ENCODE assay signal across 19 cellular contexts in the genomic region with DNA sequence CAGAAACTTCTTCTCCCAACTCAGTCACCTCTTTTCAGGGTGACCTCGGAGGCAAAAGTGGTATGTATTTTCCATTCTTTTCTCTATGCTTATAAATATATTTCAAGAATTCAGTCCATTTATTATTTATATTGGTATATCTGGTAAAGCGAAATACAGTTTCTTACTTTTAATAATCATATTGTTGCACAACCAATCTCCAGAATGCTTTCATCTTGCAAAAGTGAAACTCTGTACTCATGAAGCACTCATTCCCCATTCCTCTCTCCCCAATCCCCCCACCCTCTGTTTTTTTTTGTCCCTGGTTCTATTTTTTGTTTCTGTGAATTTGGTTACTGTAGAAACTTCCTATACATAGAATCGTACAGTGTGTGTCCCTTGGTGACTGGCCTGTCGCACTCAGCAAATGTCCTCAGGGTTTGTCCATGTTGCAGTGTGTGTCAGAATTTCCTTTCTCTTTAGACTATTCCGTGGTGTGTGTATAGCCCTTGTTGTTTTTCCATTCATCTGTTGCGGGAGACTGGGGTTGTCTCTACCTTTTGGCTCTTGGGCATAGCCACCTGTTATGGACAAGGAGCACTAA. TPM values are rescaled to one million over a fixed set of nuclear protein-coding genes. Genes with fewer than 3 reads are reported as not detected.
A peak's percentile ranks its signal among the peaks of the same experiment; 100 is the strongest.
DNase-seq lines count a peak whose midpoint lies in the region; ATAC-seq and TF ChIP-seq lines count a peak whose summit lies in the region.
"Had no signal": no experiment of that assay in that cellular context is flagged by ENCODE, and none has a peak within 500 bp of the region (broad histone marks: within the 10 kb centered on the region; RNA-seq: fewer than 3 reads in every experiment).

No MANE protein-coding gene starts in this region.

- intact Hi-C loops in Right ventricle myocardium superior (cut with DNase I): no loop called here

- no peaks in the 10 kb centered on the region for H3K27me3 ChIP-seq in right atrium auricular region

- no peak overlapping the region for H3K27ac ChIP-seq in right atrium auricular region

- H3K4me1 ChIP-seq in right atrium auricular region: peaks cover 0 to under 1% of the 10 kb centered on the region in 2 donors

- no peaks in the 10 kb centered on the region for H3K9me3 ChIP-seq in right atrium auricular region

- H3K27me3 Mint-ChIP-seq in activated naive CD8-positive, alpha-beta T cell treated with anti-CD3 and anti-CD28 coated beads, Interleukin-2, amount 10 ng/mL, durations not matched to agents 7 days and 5 days: no peaks in the 10 kb centered on the region
- H3K27me3 Mint-ChIP-seq in stimulated activated memory B cell treated with anti-CD40 and anti-IgM and Interleukin-4, amounts not matched to agents 10 μg/mL and 1 μg/mL and 100 μg/mL, for 72 hours: no peaks in the 10 kb centered on the region

- peak overlapping the region; percentile 78 for H3K4me3 Mint-ChIP-seq in activated naive CD8-positive, alpha-beta T cell treated with anti-CD3 and anti-CD28 coated beads, Interleukin-2, amount 10 ng/mL, durations not matched to agents 7 days and 5 days
- peak overlapping the region; percentile 3 for H3K4me3 Mint-ChIP-seq in stimulated activated memory B cell treated with anti-CD40 and anti-IgM and Interleukin-4, amounts not matched to agents 10 μg/mL and 1 μg/mL and 100 μg/mL, for 72 hours

- peak overlapping the region; percentile 87 for H3K27ac Mint-ChIP-seq in activated naive CD8-positive, alpha-beta T cell treated with anti-CD3 and anti-CD28 coated beads, Interleukin-2, amount 10 ng/mL, durations not matched to agents 7 days and 5 days
- H3K27ac Mint-ChIP-seq in stimulated activated memory B cell treated with anti-CD40 and anti-IgM and Interleukin-4, amounts not matched to agents 10 μg/mL and 1 μg/mL and 100 μg/mL, for 72 hours: no peak overlapping the region

- no peaks in the 10 kb centered on the region for H3K9me3 Mint-ChIP-seq in activated naive CD8-positive, alpha-beta T cell treated with anti-CD3 and anti-CD28 coated beads, Interleukin-2, amount 10 ng/mL, durations not matched to agents 7 days and 5 days
- H3K9me3 Mint-ChIP-seq in stimulated activated memory B cell treated with anti-CD40 and anti-IgM and Interleukin-4, amounts not matched to agents 10 μg/mL and 1 μg/mL and 100 μg/mL, for 72 hours: no peaks in the 10 kb centered on the region

- peaks cover 32% of the 10 kb centered on the region for H3K4me1 Mint-ChIP-seq in activated naive CD8-positive, alpha-beta T cell treated with anti-CD3 and anti-CD28 coated beads, Interleukin-2, amount 10 ng/mL, durations not matched to agents 7 days and 5 days
- peaks cover 34% of the 10 kb centered on the region for H3K4me1 Mint-ChIP-seq in stimulated activated memory B cell treated with anti-CD40 and anti-IgM and Interleukin-4, amounts not matched to agents 10 μg/mL and 1 μg/mL and 100 μg/mL, for 72 hours

- TF ChIP-seq CTCF in right atrium auricular region (IDR thresholded peaks at IDR 0.05): no peak

- ATAC-seq in Right ventricle myocardium superior (ENCODE audit: poor library complexity): peak; percentile 69
- no peak for ATAC-seq in activated naive CD8-positive, alpha-beta T cell treated with anti-CD3 and anti-CD28 coated beads, Interleukin-2, amount 10 ng/mL, durations not matched to agents 7 days and 5 days (ENCODE audit: low read depth)
- no peak for ATAC-seq in stimulated activated memory B cell treated with anti-CD40 and anti-IgM and Interleukin-4, amounts not matched to agents 10 μg/mL and 1 μg/mL and 100 μg/mL, for 72 hours
- no peak for ATAC-seq in HG02852 (IDR thresholded peaks at IDR 0.05; ENCODE audit: unreplicated experiment)

- no peaks in the 10 kb centered on the region for H3K36me3 Mint-ChIP-seq in activated naive CD8-positive, alpha-beta T cell treated with anti-CD3 and anti-CD28 coated beads, Interleukin-2, amount 10 ng/mL, durations not matched to agents 7 days and 5 days
- H3K36me3 Mint-ChIP-seq in stimulated activated memory B cell treated with anti-CD40 and anti-IgM and Interleukin-4, amounts not matched to agents 10 μg/mL and 1 μg/mL and 100 μg/mL, for 72 hours: no peaks in the 10 kb centered on the region

- POLR2A ChIA-PET in activated naive CD8-positive, alpha-beta T cell treated with anti-CD3 and anti-CD28 coated beads, Interleukin-2, amount 10 ng/mL, durations not matched to agents 7 days and 5 days (lab: Charles Lee): no interaction called here

- no peaks in the 10 kb centered on the region for H3K36me3 ChIP-seq in right atrium auricular region

- DNase-seq in Right ventricle myocardium superior: no peak
- DNase-seq in right atrium auricular region (ENCODE audit: low spot score): no peak
- peak; percentile 56 for DNase-seq in NOMO-1 treated with DMSO at 0.1 percent for 48 hours (lab: John Stamatoyannopoulos, UW; ENCODE audit: unreplicated experiment)
- no peak for DNase-seq in activated naive CD8-positive, alpha-beta T cell treated with anti-CD3 and anti-CD28 coated beads, Interleukin-2, amount 10 ng/mL, durations not matched to agents 7 days and 5 days
- no peak for DNase-seq in NCI-H1417 (lab: John Stamatoyannopoulos, UW)
- no peak for DNase-seq in stimulated activated CD8-positive, alpha-beta memory T cell treated with anti-CD3 and anti-CD28 coated beads, Interleukin-4, amount 100 ng/mL, for 48 hours
- DNase-seq: DMS53, foreskin melanocyte, NCI-H1105, NCI-H345 had no signal

- no peak overlapping the region for H3K4me3 ChIP-seq in right atrium auricular region
- H3K4me3 ChIP-seq: skin epidermis had no signal

RNA-seq across cellular contexts. Expression of a gene that starts 7.9 kb away (rescaled TPM):
- total RNA-seq in Right ventricle myocardium superior (0.56 TPM), right atrium auricular region (1 to 10 TPM; 1.0 to 1.3 TPM)
- 1 to 10 TPM; 7.0 to 8.9 TPM for total RNA-seq in activated naive CD8-positive, alpha-beta T cell treated with anti-CD3 and anti-CD28 coated beads, Interleukin-2, amount 10 ng/mL, durations not matched to agents 7 days and 5 days

RNA-seq across cellular contexts. Expression of a gene that starts 49.8 kb away (rescaled TPM):
- total RNA-seq in Right ventricle myocardium superior: not detected
- not detected for total RNA-seq in right atrium auricular region
- not detected for total RNA-seq in activated naive CD8-positive, alpha-beta T cell treated with anti-CD3 and anti-CD28 coated beads, Interleukin-2, amount 10 ng/mL, durations not matched to agents 7 days and 5 days
- total RNA-seq: H1; mesenteric fat pad; osteocyte; RPMI7951; subcutaneous adipose tissue; T-helper 2 cell treated with Interferon-gamma antibody and Interleukin-4, amounts not matched to agents 100 ng/mL and 5 ng/mL, for 36 hours had no signal
